ENCODE assay signal across 1 cellular context in the genomic region with DNA sequence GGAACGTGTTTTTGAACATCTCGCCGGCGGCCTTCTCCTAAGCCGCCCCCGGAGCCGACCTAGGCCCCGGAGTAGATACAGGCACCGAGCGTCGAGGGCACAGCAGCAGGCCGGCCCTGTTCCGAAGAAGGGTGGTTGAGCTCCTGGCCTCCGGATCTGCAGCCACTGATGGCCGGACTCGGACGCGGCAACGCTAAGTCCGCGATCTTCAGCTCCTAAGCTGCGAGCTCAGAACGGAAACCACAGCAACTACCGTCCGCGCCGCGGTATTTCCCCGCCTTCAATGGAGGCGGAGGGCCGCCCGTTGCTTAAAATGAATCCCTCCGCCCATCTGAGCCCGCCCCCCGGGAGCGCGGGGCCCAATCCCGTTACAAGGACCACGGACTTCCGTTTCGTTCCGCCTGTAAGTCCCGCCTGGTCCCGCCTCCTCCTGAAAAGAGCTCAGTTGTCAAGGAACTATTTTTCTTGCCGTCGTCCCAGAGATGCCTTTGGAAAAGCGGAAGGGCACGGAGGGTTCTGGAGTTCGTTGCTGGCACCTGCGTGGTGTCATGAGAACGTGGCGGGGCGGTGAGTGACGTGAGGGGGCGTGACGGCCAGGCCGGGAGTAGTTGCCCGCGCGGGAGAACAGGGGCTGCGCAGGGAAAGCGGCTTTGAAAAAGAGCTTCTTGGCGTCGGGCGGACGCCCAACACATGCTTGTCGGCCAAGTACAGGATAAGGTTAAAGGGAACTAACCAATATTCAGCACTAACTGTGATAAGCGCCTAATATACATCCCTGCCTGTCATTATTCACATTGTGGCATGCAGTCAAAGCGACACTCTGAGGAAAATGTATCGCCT.
A peak's percentile ranks its signal among the peaks of the same experiment; 100 is the strongest.
TF ChIP-seq lines count a peak whose summit lies in the region.

A gene (minus strand): TSS at position 285 of the 840 bp plus-strand sequence. CDS start 266 bp downstream, at position 19.

TF ChIP-seq in K562, 482 proteins besides CTCF, POLR2A, EP300 and RAD21 (continued from another document and continues in another):
- peak; percentile 60; the same call in 1 of the 2 replicates for TF ChIP-seq ZNF24 (IDR thresholded peaks at IDR 0.05)
- TF ChIP-seq, protein P1, sequence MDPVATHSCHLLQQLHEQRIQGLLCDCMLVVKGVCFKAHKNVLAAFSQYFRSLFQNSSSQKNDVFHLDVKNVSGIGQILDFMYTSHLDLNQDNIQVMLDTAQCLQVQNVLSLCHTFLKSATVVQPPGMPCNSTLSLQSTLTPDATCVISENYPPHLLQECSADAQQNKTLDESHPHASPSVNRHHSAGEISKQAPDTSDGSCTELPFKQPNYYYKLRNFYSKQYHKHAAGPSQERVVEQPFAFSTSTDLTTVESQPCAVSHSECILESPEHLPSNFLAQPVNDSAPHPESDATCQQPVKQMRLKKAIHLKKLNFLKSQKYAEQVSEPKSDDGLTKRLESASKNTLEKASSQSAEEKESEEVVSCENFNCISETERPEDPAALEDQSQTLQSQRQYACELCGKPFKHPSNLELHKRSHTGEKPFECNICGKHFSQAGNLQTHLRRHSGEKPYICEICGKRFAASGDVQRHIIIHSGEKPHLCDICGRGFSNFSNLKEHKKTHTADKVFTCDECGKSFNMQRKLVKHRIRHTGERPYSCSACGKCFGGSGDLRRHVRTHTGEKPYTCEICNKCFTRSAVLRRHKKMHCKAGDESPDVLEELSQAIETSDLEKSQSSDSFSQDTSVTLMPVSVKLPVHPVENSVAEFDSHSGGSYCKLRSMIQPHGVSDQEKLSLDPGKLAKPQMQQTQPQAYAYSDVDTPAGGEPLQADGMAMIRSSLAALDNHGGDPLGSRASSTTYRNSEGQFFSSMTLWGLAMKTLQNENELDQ (CRISPR knock-in tag; IDR thresholded peaks at IDR 0.05; ENCODE audit: borderline replicate concordance): no peak
- TF ChIP-seq ZNF75A (CRISPR knock-in tag; IDR thresholded peaks at IDR 0.05): no peak
- no peak for TF ChIP-seq CHD4 (IDR thresholded peaks at IDR 0.05; ENCODE audit: insufficient read depth, insufficient replicate concordance, low read depth, low read length, poor library complexity, severe bottlenecking)
- no peak for TF ChIP-seq ELF4 (CRISPR knock-in tag; IDR thresholded peaks at IDR 0.05)
- no peak for TF ChIP-seq ZNF134 (CRISPR knock-in tag; conservative IDR thresholded peaks at IDR 0.05)
- peak; percentile 56; the same call in 1 of the 2 replicates for TF ChIP-seq ZBTB7A (IDR thresholded peaks at IDR 0.05; ENCODE audit: borderline replicate concordance, control insufficient read depth, low read depth, low read length)
- no peak for TF ChIP-seq XRCC4 (IDR thresholded peaks at IDR 0.05; ENCODE audit: extremely low read depth, insufficient read depth, insufficient read length)
- TF ChIP-seq KDM1A (IDR thresholded peaks at IDR 0.05): peak; percentile 41 to 60; a peak in 2 of 4 replicates
- TF ChIP-seq ZNF263 (CRISPR knock-in tag; IDR thresholded peaks at IDR 0.05; ENCODE audit: borderline replicate concordance): no peak
- TF ChIP-seq NCOA4 (IDR thresholded peaks at IDR 0.05; ENCODE audit: partially characterized antibody): no peak
- 0 out of 2 replicates have a peak, but pooled peaks have one; percentile 32 for TF ChIP-seq ZBTB17 (CRISPR knock-in tag; IDR thresholded peaks at IDR 0.05)
- TF ChIP-seq TFAM (CRISPR knock-in tag; conservative IDR thresholded peaks at IDR 0.05): no peak
- TF ChIP-seq HDAC3 (IDR thresholded peaks at IDR 0.05; ENCODE audit: borderline replicate concordance, partially characterized antibody): no peak
- peak; percentile 68; the same call in 1 of the 2 replicates for TF ChIP-seq ZNF583 (CRISPR knock-in tag; IDR thresholded peaks at IDR 0.05)
- TF ChIP-seq POLR3A (IDR thresholded peaks at IDR 0.05; ENCODE audit: borderline replicate concordance, extremely low read depth, insufficient read depth, insufficient read length): no peak
- TF ChIP-seq OTX1 (CRISPR knock-in tag; IDR thresholded peaks at IDR 0.05): no peak
- no peak for TF ChIP-seq NR2F6 (CRISPR knock-in tag; IDR thresholded peaks at IDR 0.05)
- peak; percentile 70; the same call in 1 of the 2 replicates for TF ChIP-seq CC2D1A (IDR thresholded peaks at IDR 0.05)
- no peak for TF ChIP-seq ZNF436 (CRISPR knock-in tag; IDR thresholded peaks at IDR 0.05)
- TF ChIP-seq ZNF217 (CRISPR knock-in tag; IDR thresholded peaks at IDR 0.05): no peak
- no peak for TF ChIP-seq NFATC3 (IDR thresholded peaks at IDR 0.05)
- TF ChIP-seq SMAD4 (CRISPR knock-in tag; conservative IDR thresholded peaks at IDR 0.05): peak; percentile 80; the same call in 1 of the 2 replicates
- TF ChIP-seq KAT8 (IDR thresholded peaks at IDR 0.05; ENCODE audit: low read depth): no peak
- TF ChIP-seq, protein P2, sequence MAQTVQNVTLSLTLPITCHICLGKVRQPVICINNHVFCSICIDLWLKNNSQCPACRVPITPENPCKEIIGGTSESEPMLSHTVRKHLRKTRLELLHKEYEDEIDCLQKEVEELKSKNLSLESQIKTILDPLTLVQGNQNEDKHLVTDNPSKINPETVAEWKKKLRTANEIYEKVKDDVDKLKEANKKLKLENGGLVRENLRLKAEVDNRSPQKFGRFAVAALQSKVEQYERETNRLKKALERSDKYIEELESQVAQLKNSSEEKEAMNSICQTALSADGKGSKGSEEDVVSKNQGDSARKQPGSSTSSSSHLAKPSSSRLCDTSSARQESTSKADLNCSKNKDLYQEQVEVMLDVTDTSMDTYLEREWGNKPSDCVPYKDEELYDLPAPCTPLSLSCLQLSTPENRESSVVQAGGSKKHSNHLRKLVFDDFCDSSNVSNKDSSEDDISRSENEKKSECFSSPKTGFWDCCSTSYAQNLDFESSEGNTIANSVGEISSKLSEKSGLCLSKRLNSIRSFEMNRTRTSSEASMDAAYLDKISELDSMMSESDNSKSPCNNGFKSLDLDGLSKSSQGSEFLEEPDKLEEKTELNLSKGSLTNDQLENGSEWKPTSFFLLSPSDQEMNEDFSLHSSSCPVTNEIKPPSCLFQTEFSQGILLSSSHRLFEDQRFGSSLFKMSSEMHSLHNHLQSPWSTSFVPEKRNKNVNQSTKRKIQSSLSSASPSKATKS (CRISPR knock-in tag; IDR thresholded peaks at IDR 0.05): no peak
- peak; percentile 78 for TF ChIP-seq TAF1 (IDR thresholded peaks at IDR 0.05; ENCODE audit: control insufficient read depth, extremely low read depth, insufficient read depth, low read length, severe bottlenecking)
- peak; percentile 64; the same call in 1 of the 2 replicates for TF ChIP-seq DMBX1 (CRISPR knock-in tag; IDR thresholded peaks at IDR 0.05; ENCODE audit: borderline replicate concordance)
- no peak for TF ChIP-seq BCL6 (CRISPR knock-in tag; IDR thresholded peaks at IDR 0.05)
- no peak for TF ChIP-seq U2AF2 (optimal IDR thresholded peaks at IDR 0.05; ENCODE audit: low read depth, low read length)
- TF ChIP-seq ZNF79 (CRISPR knock-in tag; IDR thresholded peaks at IDR 0.05; ENCODE audit: low read depth): no peak
- no peak for TF ChIP-seq PHTF2 (CRISPR knock-in tag; IDR thresholded peaks at IDR 0.05)
- 0 out of 2 replicates have a peak, but pooled peaks have one; percentile 43 for TF ChIP-seq MECOM (CRISPR knock-in tag; IDR thresholded peaks at IDR 0.05)
- no peak for TF ChIP-seq ZNF699 (CRISPR knock-in tag; IDR thresholded peaks at IDR 0.05; ENCODE audit: insufficient replicate concordance)
- peak; percentile 42 to 77; a peak in 1 of 4 replicates for TF ChIP-seq TBL1XR1 (IDR thresholded peaks at IDR 0.05; ENCODE audit: low read length in 2 of 2)
- peak; percentile 82 for TF ChIP-seq ASH1L (IDR thresholded peaks at IDR 0.05; ENCODE audit: borderline replicate concordance, low read depth, partially characterized antibody)
- TF ChIP-seq ZNF184 (CRISPR knock-in tag; IDR thresholded peaks at IDR 0.05): no peak
- TF ChIP-seq PYGO2 (tag; IDR thresholded peaks at IDR 0.05): no peak
- TF ChIP-seq, protein P3, sequence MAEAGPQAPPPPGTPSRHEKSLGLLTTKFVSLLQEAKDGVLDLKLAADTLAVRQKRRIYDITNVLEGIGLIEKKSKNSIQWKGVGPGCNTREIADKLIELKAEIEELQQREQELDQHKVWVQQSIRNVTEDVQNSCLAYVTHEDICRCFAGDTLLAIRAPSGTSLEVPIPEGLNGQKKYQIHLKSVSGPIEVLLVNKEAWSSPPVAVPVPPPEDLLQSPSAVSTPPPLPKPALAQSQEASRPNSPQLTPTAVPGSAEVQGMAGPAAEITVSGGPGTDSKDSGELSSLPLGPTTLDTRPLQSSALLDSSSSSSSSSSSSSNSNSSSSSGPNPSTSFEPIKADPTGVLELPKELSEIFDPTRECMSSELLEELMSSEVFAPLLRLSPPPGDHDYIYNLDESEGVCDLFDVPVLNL (CRISPR knock-in tag; IDR thresholded peaks at IDR 0.05; ENCODE audit: low read depth): peak; percentile 46; the same call in 1 of the 2 replicates
- TF ChIP-seq ADNP (tag; IDR thresholded peaks at IDR 0.05): no peak
- 0 out of 2 replicates have a peak, but pooled peaks have one; percentile 27 for TF ChIP-seq BRD4 (IDR thresholded peaks at IDR 0.05)
- no peak for TF ChIP-seq WHSC1 (IDR thresholded peaks at IDR 0.05; ENCODE audit: low read length)
- peak; percentile 43; the same call in 1 of the 2 replicates for TF ChIP-seq CEBPG (CRISPR knock-in tag; IDR thresholded peaks at IDR 0.05)
- TF ChIP-seq CEBPG (tag; conservative IDR thresholded peaks at IDR 0.05 in 1 of 2, IDR thresholded peaks at IDR 0.05 in 1 of 2): peak in 1 of 2 experiments; percentile 36; a peak in 1 of 4 replicates
- no peak for TF ChIP-seq BRD9 (IDR thresholded peaks at IDR 0.05; ENCODE audit: low read depth, partially characterized antibody)
- TF ChIP-seq, protein P4, sequence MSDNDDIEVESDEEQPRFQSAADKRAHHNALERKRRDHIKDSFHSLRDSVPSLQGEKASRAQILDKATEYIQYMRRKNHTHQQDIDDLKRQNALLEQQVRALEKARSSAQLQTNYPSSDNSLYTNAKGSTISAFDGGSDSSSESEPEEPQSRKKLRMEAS (CRISPR knock-in tag; IDR thresholded peaks at IDR 0.05): peak; percentile 97
- no peak for TF ChIP-seq GTF2A2 (tag; IDR thresholded peaks at IDR 0.05)
- peak; percentile 79 for TF ChIP-seq NFYB (IDR thresholded peaks at IDR 0.05; ENCODE audit: extremely low read depth, insufficient read length)
- TF ChIP-seq FOXA3 (CRISPR knock-in tag; conservative IDR thresholded peaks at IDR 0.05 in 1 of 2, IDR thresholded peaks at IDR 0.05 in 1 of 2): peak in 1 of 2 experiments; percentile 80; a peak in 2 of 4 replicates
- no peak for TF ChIP-seq MCM2 (IDR thresholded peaks at IDR 0.05; ENCODE audit: low read depth)
- peak; percentile 99 for TF ChIP-seq KLF13 (tag; IDR thresholded peaks at IDR 0.05; ENCODE audit: borderline replicate concordance, low read depth)
- TF ChIP-seq RFX1 (IDR thresholded peaks at IDR 0.05): peak; percentile 95
- TF ChIP-seq SRSF7 (optimal IDR thresholded peaks at IDR 0.05; ENCODE audit: low read depth, low read length): no peak
- TF ChIP-seq SIRT6 (IDR thresholded peaks at IDR 0.05; ENCODE audit: low read depth, low read length): no peak
- peak; percentile 97 for TF ChIP-seq RBFOX2 (IDR thresholded peaks at IDR 0.05; ENCODE audit: low read depth, low read length)
- TF ChIP-seq, protein P5, sequence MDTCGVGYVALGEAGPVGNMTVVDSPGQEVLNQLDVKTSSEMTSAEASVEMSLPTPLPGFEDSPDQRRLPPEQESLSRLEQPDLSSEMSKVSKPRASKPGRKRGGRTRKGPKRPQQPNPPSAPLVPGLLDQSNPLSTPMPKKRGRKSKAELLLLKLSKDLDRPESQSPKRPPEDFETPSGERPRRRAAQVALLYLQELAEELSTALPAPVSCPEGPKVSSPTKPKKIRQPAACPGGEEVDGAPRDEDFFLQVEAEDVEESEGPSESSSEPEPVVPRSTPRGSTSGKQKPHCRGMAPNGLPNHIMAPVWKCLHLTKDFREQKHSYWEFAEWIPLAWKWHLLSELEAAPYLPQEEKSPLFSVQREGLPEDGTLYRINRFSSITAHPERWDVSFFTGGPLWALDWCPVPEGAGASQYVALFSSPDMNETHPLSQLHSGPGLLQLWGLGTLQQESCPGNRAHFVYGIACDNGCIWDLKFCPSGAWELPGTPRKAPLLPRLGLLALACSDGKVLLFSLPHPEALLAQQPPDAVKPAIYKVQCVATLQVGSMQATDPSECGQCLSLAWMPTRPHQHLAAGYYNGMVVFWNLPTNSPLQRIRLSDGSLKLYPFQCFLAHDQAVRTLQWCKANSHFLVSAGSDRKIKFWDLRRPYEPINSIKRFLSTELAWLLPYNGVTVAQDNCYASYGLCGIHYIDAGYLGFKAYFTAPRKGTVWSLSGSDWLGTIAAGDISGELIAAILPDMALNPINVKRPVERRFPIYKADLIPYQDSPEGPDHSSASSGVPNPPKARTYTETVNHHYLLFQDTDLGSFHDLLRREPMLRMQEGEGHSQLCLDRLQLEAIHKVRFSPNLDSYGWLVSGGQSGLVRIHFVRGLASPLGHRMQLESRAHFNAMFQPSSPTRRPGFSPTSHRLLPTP (IDR thresholded peaks at IDR 0.05; ENCODE audit: borderline replicate concordance, extremely low read depth, insufficient read length): no peak
- TF ChIP-seq, protein P6, sequence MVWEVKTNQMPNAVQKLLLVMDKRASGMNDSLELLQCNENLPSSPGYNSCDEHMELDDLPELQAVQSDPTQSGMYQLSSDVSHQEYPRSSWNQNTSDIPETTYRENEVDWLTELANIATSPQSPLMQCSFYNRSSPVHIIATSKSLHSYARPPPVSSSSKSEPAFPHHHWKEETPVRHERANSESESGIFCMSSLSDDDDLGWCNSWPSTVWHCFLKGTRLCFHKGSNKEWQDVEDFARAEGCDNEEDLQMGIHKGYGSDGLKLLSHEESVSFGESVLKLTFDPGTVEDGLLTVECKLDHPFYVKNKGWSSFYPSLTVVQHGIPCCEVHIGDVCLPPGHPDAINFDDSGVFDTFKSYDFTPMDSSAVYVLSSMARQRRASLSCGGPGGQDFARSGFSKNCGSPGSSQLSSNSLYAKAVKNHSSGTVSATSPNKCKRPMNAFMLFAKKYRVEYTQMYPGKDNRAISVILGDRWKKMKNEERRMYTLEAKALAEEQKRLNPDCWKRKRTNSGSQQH (CRISPR knock-in tag; IDR thresholded peaks at IDR 0.05): no peak
- TF ChIP-seq RBM22 (IDR thresholded peaks at IDR 0.05; ENCODE audit: low read depth, low read length, poor library complexity, severe bottlenecking): peak; percentile 42
- peak; percentile 41; the same call in 1 of the 2 replicates for TF ChIP-seq C11orf30 (IDR thresholded peaks at IDR 0.05; ENCODE audit: low read depth)
- peak; percentile 85 for TF ChIP-seq RNF2 (IDR thresholded peaks at IDR 0.05)
- no peak for TF ChIP-seq ZNF584 (CRISPR knock-in tag; IDR thresholded peaks at IDR 0.05; ENCODE audit: low read depth)
- TF ChIP-seq RFX7 (CRISPR knock-in tag; IDR thresholded peaks at IDR 0.05): no peak
- TF ChIP-seq TARDBP (IDR thresholded peaks at IDR 0.05): peak; percentile 84; the same call in 1 of the 2 replicates
- TF ChIP-seq HCFC1 (IDR thresholded peaks at IDR 0.05; ENCODE audit: low read depth, low read length): peak; percentile 50
- no peak for TF ChIP-seq PTRF (tag; IDR thresholded peaks at IDR 0.05)
